23 cellular contexts compared by ENCODE assay signal in the genomic region with DNA sequence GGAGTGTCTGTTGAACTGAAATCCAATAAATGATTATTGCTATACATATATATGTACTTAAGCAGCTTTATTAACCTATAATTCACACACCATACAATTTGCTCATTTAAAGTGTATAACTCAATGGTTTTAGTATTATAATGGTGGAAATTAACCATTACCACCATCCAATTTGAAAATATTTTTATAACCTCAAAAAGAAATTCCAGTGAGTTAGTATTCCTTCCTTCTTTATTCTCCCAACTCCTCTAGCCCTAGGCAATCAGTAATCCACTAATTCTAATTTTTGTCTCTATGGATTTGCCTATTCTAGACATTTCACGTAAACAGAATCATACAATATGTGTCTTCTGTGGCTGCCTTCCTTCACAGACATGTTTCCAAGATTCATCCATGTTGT.
"Had no signal": no experiment of that assay in that cellular context is flagged by ENCODE, and none has a peak within 500 bp of the region (broad histone marks: within the 10 kb centered on the region; RNA-seq: fewer than 3 reads in every experiment).

No MANE protein-coding gene starts in this region.

- H3K9me3 Mint-ChIP-seq: mesothelial cell of epicardium; naive B cell; neural crest cell; stimulated activated naive CD8-positive, alpha-beta T cell treated with anti-CD3 and anti-CD28 coated beads, Interleukin-15, amount 100 ng/mL, for 72 hours; type B pancreatic cell had no signal

- H3K27ac Mint-ChIP-seq: mesothelial cell of epicardium; progenitor cell of endocrine pancreas; stimulated activated naive CD8-positive, alpha-beta T cell treated with anti-CD3 and anti-CD28 coated beads, Interleukin-15, amount 100 ng/mL, for 72 hours; type B pancreatic cell had no signal

- H3K4me3 Mint-ChIP-seq: mesothelial cell of epicardium; naive B cell; neural crest cell; stimulated activated naive CD8-positive, alpha-beta T cell treated with anti-CD3 and anti-CD28 coated beads, Interleukin-15, amount 100 ng/mL, for 72 hours; type B pancreatic cell had no signal

- DNase-seq: cerebellar nuclear complex; effector CD8-positive, alpha-beta T cell; erythroblast; esophagus squamous epithelium; foreskin melanocyte; hypothalamus; mesenchymal stem cell; mucosa of descending colon; naive B cell; right lobe of liver; small intestine; stimulated activated CD4-positive, alpha-beta T cell treated with anti-CD3 and anti-CD28 coated beads, Interleukin-15, amount 100 ng/mL, for 24 hours; stimulated activated CD4-positive, alpha-beta T cell treated with anti-CD3 and anti-CD28 coated beads, Interleukin-2, amount 100 ng/mL, for 48 hours; stimulated activated naive CD4-positive, alpha-beta T cell; stimulated activated naive CD8-positive, alpha-beta T cell treated with anti-CD3 and anti-CD28 coated beads, Interleukin-15, amount 100 ng/mL, for 72 hours; testis; tibial artery had no signal

- H3K4me1 Mint-ChIP-seq: neural crest cell; stimulated activated naive CD8-positive, alpha-beta T cell treated with anti-CD3 and anti-CD28 coated beads, Interleukin-15, amount 100 ng/mL, for 72 hours had no signal

- H3K4me3 ChIP-seq: esophagus squamous epithelium, mucosa of descending colon, right lobe of liver, testis, tibial artery had no signal

- H3K27me3 Mint-ChIP-seq: naive B cell; progenitor cell of endocrine pancreas; stimulated activated naive CD8-positive, alpha-beta T cell treated with anti-CD3 and anti-CD28 coated beads, Interleukin-15, amount 100 ng/mL, for 72 hours; type B pancreatic cell had no signal

- H3K27ac ChIP-seq: esophagus squamous epithelium, parathyroid adenoma, right lobe of liver, testis, tibial artery had no signal

- H3K27me3 ChIP-seq: esophagus squamous epithelium, right lobe of liver, testis, tibial artery had no signal

- H3K9me3 ChIP-seq: esophagus squamous epithelium, mucosa of descending colon, right lobe of liver, testis, tibial artery had no signal

- ATAC-seq: left lobe of liver; mucosa of descending colon; right lobe of liver; stimulated activated naive CD8-positive, alpha-beta T cell treated with anti-CD3 and anti-CD28 coated beads, Interleukin-15, amount 100 ng/mL, for 72 hours had no signal

- H3K4me1 ChIP-seq: parathyroid adenoma, right lobe of liver, testis had no signal
